ENCODE assay signal across 15 cellular contexts in the genomic region with DNA sequence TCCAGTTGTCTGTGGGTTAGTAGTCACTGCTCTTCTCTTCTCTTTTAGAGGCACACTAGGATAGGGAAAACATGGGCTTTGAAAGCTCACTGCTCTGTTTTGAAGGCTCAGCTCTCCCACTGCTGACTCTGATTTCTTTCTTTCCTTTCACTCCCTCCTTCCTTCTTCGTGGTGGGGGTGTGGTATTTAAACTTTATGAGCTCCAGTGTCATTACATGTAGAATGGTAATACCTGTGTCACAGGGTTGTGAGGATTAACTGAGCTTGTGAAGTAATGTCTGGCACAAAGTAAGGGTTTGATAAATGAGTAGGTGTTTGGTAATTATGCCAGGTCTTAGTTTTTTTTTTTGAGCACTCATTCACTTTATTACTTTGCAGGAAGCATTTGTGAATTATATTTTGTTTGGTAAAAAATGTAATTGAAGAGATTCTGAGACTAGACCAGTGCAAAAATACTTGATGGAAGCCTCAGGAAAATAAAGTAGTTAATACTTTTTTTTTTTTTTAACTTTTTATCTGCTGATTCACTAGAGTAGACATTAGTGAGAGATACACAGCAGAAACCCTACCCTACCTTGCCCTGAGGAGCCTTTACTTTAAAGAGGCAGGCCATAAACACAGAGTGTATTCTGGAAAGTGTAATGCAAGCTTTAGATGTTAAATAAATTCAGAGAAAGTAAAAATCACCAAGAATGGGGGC. TPM values are rescaled to one million over a fixed set of nuclear protein-coding genes. Genes with fewer than 3 reads are reported as not detected.
A peak's percentile ranks its signal among the peaks of the same experiment; 100 is the strongest.
DNase-seq lines count a peak whose midpoint lies in the region; ATAC-seq, FAIRE-seq and TF ChIP-seq lines count a peak whose summit lies in the region.
"Had no signal": no experiment of that assay in that cellular context is flagged by ENCODE, and none has a peak within 500 bp of the region (broad histone marks: within the 10 kb centered on the region; RNA-seq: fewer than 3 reads in every experiment).

No MANE protein-coding gene starts in this region.

- no peak for DNase-seq in activated CD4-positive, CD25-positive, alpha-beta regulatory T cell (lab: John Stamatoyannopoulos, UW)
- DNase-seq in colonic mucosa (peak; percentile 32), pancreas (no peak), ovary (no peak), NCI-H1417 (lab: John Stamatoyannopoulos, UW) (no peak)
- DNase-seq: COR-L47; effector CD8-positive, alpha-beta T cell; islet precursor cell; naive B cell; NCI-H2227 treated with DMSO at 0.1 percent for 48 hours; SW 1271 had no signal

- no peak overlapping the region for H3K4me3 ChIP-seq in HUES64 (ENCODE audit: low read length)
- H3K4me3 ChIP-seq in colonic mucosa: no peak overlapping the region
- no peak overlapping the region for H3K4me3 ChIP-seq in pancreas
- no peak overlapping the region for H3K4me3 ChIP-seq in ovary

- H3K36me3 ChIP-seq in HUES64 (ENCODE audit: insufficient read depth, low read length) (no peaks in the 10 kb centered on the region), colonic mucosa (no peaks in the 10 kb centered on the region), pancreas (no peaks in the 10 kb centered on the region), ovary (no peaks in the 10 kb centered on the region)

- peak; percentile 25 to 59 for ATAC-seq in activated CD4-positive, CD25-positive, alpha-beta regulatory T cell treated with anti-CD3 and anti-CD28 coated beads, Interleukin-2, amount 50 U/mL, for 24 hours
- ATAC-seq in pancreas (peak; percentile 76 to 86 (median 80)), HG03025 (IDR thresholded peaks at IDR 0.05; ENCODE audit: low FRiP score, unreplicated experiment) (no peak)

- H3K27me3 ChIP-seq in HUES64 (ENCODE audit: insufficient read depth, low read length): no peaks in the 10 kb centered on the region
- no peaks in the 10 kb centered on the region for H3K27me3 ChIP-seq in colonic mucosa
- no peaks in the 10 kb centered on the region for H3K27me3 ChIP-seq in pancreas
- H3K27me3 ChIP-seq in ovary: no peaks in the 10 kb centered on the region

- H3K9me3 ChIP-seq in HUES64 (ENCODE audit: insufficient read depth, low read depth, low read length): no peaks in the 10 kb centered on the region
- H3K9me3 ChIP-seq in colonic mucosa: no peaks in the 10 kb centered on the region
- H3K9me3 ChIP-seq in pancreas: no peaks in the 10 kb centered on the region
- H3K9me3 ChIP-seq in ovary: no peaks in the 10 kb centered on the region

- no peak for TF ChIP-seq EP300 in ovary (IDR thresholded peaks at IDR 0.05)

- 0 out of 2 replicates have a peak overlapping the region, but pooled peaks have one; percentile 12 for H3K27ac ChIP-seq in HUES64 (ENCODE audit: low read depth, low read length)
- H3K27ac ChIP-seq in colonic mucosa: no peak overlapping the region
- H3K27ac ChIP-seq in pancreas: peak overlapping the region in 2 of 4 donors; percentile 24 to 55
- no peak overlapping the region for H3K27ac ChIP-seq in ovary

- no peak for TF ChIP-seq CTCF in colonic mucosa (IDR thresholded peaks at IDR 0.05)
- TF ChIP-seq CTCF in pancreas (IDR thresholded peaks at IDR 0.05): no peak
- no peak for TF ChIP-seq CTCF in ovary (IDR thresholded peaks at IDR 0.05)

- intact Hi-C loops in colonic mucosa (cut with DNase I): loop anchor here (5.0 kb wide), 1 partner anchor 373 kb away; no protein-coding TSS in a partner anchor
- intact Hi-C loops in pancreas (cut with DNase I): no loop called here
- intact Hi-C loops in ovary (cut with DNase I): no loop called here

- no CpG with 5 or more reads among the region's 1 CpG for WGBS in HUES64
- 0% methylated on average over 1 of the region's 1 CpG for WGBS in pancreas, 2 donors
- 2 to 9% (median 3%) methylated on average over 1 of the region's 1 CpG for WGBS in ovary, 3 donors

- no peak for FAIRE-seq in pancreas (lab: Jason Lieb, UNC)
- FAIRE-seq: HTR-8/SVneo had no signal

- H3K9ac ChIP-seq in HUES64 (ENCODE audit: low read depth, low read length) (no peak overlapping the region), colonic mucosa (ENCODE audit: low read depth in 2 of 2, low read length in 2 of 2) (no peak overlapping the region)

- no peak for TF ChIP-seq POLR2A in ovary (IDR thresholded peaks at IDR 0.05)

- H3K4me1 ChIP-seq in HUES64 (ENCODE audit: insufficient read depth, low read length) (peaks cover 13% of the 10 kb centered on the region), colonic mucosa (no peaks in the 10 kb centered on the region), pancreas (peaks cover 16 to 36% (median 20%) of the 10 kb centered on the region in 3 donors), ovary (ENCODE audit: insufficient read depth) (peaks cover 1% of the 10 kb centered on the region)

RNA-seq across cellular contexts. Expression of gene SMAP1, which starts 17.3 kb away (rescaled TPM):
- polyA plus RNA-seq in HUES64 (2013, experiment 1 of 2): 30.9 TPM
- polyA plus RNA-seq in HUES64 (2013, experiment 2 of 2): 38.5 TPM
- total RNA-seq in colonic mucosa (10 to 100 TPM; 42.3 to 62.8 TPM), pancreas (10 to 100 TPM; 16.0 to 21.2 (median 19.6) TPM), ovary (10 to 100 TPM; 10.8 to 22.3 (median 18.6) TPM)
- polyA plus RNA-seq in pancreas (10 to 100 TPM; 11.4 to 15.2 TPM), ovary (10 to 100 TPM; 13.7 to 34.1 TPM)
